21 cellular contexts compared by ENCODE assay signal in the genomic region with DNA sequence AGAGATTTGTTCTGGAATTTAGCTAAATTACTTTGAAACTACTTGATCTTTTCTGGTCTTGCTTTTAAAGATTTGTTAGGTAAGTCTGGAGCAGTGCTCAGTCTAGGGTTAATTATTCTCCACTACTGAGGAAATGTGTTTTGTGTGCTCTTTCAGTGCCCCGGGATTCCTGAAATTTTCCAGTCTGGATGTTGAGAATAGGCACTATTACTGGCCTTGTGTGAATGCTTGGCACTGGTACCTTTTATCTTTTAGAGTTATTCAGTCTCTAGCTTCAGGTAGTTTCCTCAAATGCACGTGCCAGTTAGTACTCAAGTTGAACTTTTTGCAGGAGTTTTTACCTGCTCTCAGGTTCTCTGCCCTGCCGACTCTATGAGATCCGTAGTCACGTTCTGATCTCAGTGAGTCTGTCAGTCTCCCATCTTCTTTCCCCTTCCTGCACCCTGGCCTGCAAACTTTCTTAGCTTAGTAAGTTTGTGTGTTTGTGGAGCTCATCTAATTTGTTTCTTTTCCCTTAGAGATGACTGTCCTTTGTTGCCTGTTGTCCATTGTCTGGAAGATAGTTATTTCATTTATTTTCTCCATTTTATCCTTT. TPM values are rescaled to one million over a fixed set of nuclear protein-coding genes. Genes with fewer than 3 reads are reported as not detected.
DNase-seq lines count a peak whose midpoint lies in the region; ATAC-seq and TF ChIP-seq lines count a peak whose summit lies in the region.
"Had no signal": no experiment of that assay in that cellular context is flagged by ENCODE, and none has a peak within 500 bp of the region (broad histone marks: within the 10 kb centered on the region; RNA-seq: fewer than 3 reads in every experiment).

No MANE protein-coding gene starts in this region.

- H3K27ac ChIP-seq in CD4-positive, CD25-positive, alpha-beta regulatory T cell (ENCODE audit: insufficient read depth, low read length, poor library complexity, severe bottlenecking), result no peak overlapping the region
- 0 out of 2 replicates have a peak overlapping the region, but pooled peaks have one; percentile 20 for H3K27ac ChIP-seq in HUES6 (ENCODE audit: low read depth, low read length)
- H3K27ac ChIP-seq in endodermal cell (ENCODE audit: low read depth, low read length), result peak overlapping the region; percentile 55
- H3K27ac ChIP-seq in mesenchymal stem cell (ENCODE audit: low read length, poor library complexity, severe bottlenecking), result peak overlapping the region; percentile 59
- H3K27ac ChIP-seq: adrenal gland, coronary artery, parathyroid adenoma, SJSA1, spleen, tibial nerve had no signal

- no peak for TF ChIP-seq CTCF in endodermal cell (conservative IDR thresholded peaks at IDR 0.05)

- H3K4me1 ChIP-seq in CD4-positive, CD25-positive, alpha-beta regulatory T cell (ENCODE audit: control insufficient read depth, insufficient read depth, low read length, poor library complexity, severe bottlenecking), result peaks cover 6% of the 10 kb centered on the region
- H3K4me1 ChIP-seq in HUES6 (ENCODE audit: control insufficient read depth, insufficient read depth, low read length), result peaks cover 23% of the 10 kb centered on the region
- H3K4me1 ChIP-seq in endodermal cell (ENCODE audit: control insufficient read depth, insufficient read depth, low read length), result no peaks in the 10 kb centered on the region
- peaks cover 4% of the 10 kb centered on the region for H3K4me1 ChIP-seq in mesenchymal stem cell (ENCODE audit: control insufficient read depth, insufficient read depth, low read depth, low read length)

- H4K91ac ChIP-seq in mesenchymal stem cell (ENCODE audit: low read length), result no peak overlapping the region

- no peaks in the 10 kb centered on the region for H3K36me3 ChIP-seq in CD4-positive, CD25-positive, alpha-beta regulatory T cell (ENCODE audit: control insufficient read depth, insufficient read depth, low read length)
- H3K36me3 ChIP-seq in HUES6 (ENCODE audit: control insufficient read depth, insufficient read depth, low read length) (no peaks in the 10 kb centered on the region), endodermal cell (ENCODE audit: control insufficient read depth, insufficient read depth, low read length) (no peaks in the 10 kb centered on the region), mesenchymal stem cell (ENCODE audit: control insufficient read depth in 1 of 2, insufficient read depth in 2 of 2, low read depth in 1 of 2, low read length in 2 of 2) (no peaks in the 10 kb centered on the region)
- H3K36me3 ChIP-seq: adrenal gland had no signal

- H3K27me3 ChIP-seq in CD4-positive, CD25-positive, alpha-beta regulatory T cell (ENCODE audit: control insufficient read depth, insufficient read depth, low read length), result no peaks in the 10 kb centered on the region
- H3K27me3 ChIP-seq in HUES6 (ENCODE audit: control insufficient read depth, insufficient read depth, low read length), result no peaks in the 10 kb centered on the region
- H3K27me3 ChIP-seq in endodermal cell (ENCODE audit: control insufficient read depth, insufficient read depth, low read length, poor library complexity, severe bottlenecking), result no peaks in the 10 kb centered on the region
- no peaks in the 10 kb centered on the region for H3K27me3 ChIP-seq in mesenchymal stem cell (ENCODE audit: control insufficient read depth in 1 of 2, insufficient read depth in 1 of 2, low read length in 2 of 2)
- H3K27me3 ChIP-seq: adrenal gland, SJSA1, spleen, tibial nerve had no signal

- no peak overlapping the region for H2BK120ac ChIP-seq in mesenchymal stem cell (ENCODE audit: low read depth, low read length)

- no peak overlapping the region for H2AFZ ChIP-seq in mesenchymal stem cell (ENCODE audit: low read depth, low read length)
- H2AFZ ChIP-seq: parathyroid adenoma had no signal

- H3K18ac ChIP-seq in mesenchymal stem cell (ENCODE audit: low read depth in 1 of 2, low read length in 2 of 2), result no peak overlapping the region

- H3K36me3 Mint-ChIP-seq in CD4-positive, CD25-positive, alpha-beta regulatory T cell, result peaks cover 23% of the 10 kb centered on the region
- peaks cover 21% of the 10 kb centered on the region for H3K36me3 Mint-ChIP-seq in endodermal cell (ENCODE audit: low read depth)

- H3K9me3 ChIP-seq in CD4-positive, CD25-positive, alpha-beta regulatory T cell (ENCODE audit: control insufficient read depth in 2 of 2, low read length in 2 of 2), result peaks cover 6 to 16% of the 10 kb centered on the region in 2 experiments
- H3K9me3 ChIP-seq in HUES6 (ENCODE audit: control insufficient read depth, insufficient read depth, low read depth, low read length) (peaks cover 6% of the 10 kb centered on the region; the same call in 1 of the 2 replicates), endodermal cell (ENCODE audit: control insufficient read depth, low read length) (peaks cover 24% of the 10 kb centered on the region), mesenchymal stem cell (ENCODE audit: control insufficient read depth, low read length) (peaks cover 35% of the 10 kb centered on the region)
- H3K9me3 ChIP-seq: SJSA1 had no signal

- H4K8ac ChIP-seq in mesenchymal stem cell (ENCODE audit: low read length), result no peak overlapping the region

- H3K4me3 ChIP-seq in CD4-positive, CD25-positive, alpha-beta regulatory T cell (ENCODE audit: low read depth, low read length), result no peak overlapping the region
- H3K4me3 ChIP-seq in HUES6 (ENCODE audit: low read depth, low read length) (no peak overlapping the region), endodermal cell (ENCODE audit: low read length) (no peak overlapping the region), mesenchymal stem cell (ENCODE audit: insufficient read depth in 1 of 2, low read depth in 1 of 2, low read length in 2 of 2) (no peak overlapping the region)
- H3K4me3 ChIP-seq: adrenal gland, coronary artery, SJSA1, spleen, tibial nerve had no signal

- peak overlapping the region; percentile 3 for H3K4me2 ChIP-seq in mesenchymal stem cell (ENCODE audit: low read length, poor library complexity, severe bottlenecking)

- H3K79me1 ChIP-seq in mesenchymal stem cell (replicated peaks; ENCODE audit: low read length, poor library complexity, severe bottlenecking), result no peaks in the 10 kb centered on the region

- H3K23ac ChIP-seq in mesenchymal stem cell (ENCODE audit: low read length in 2 of 2), result no peak overlapping the region

- no peak overlapping the region for H3K14ac ChIP-seq in mesenchymal stem cell (ENCODE audit: low read length in 2 of 2)

- no peaks in the 10 kb centered on the region for H3K27me3 Mint-ChIP-seq in CD4-positive, CD25-positive, alpha-beta regulatory T cell
- no peaks in the 10 kb centered on the region for H3K27me3 Mint-ChIP-seq in endodermal cell (ENCODE audit: insufficient read depth)
- H3K27me3 Mint-ChIP-seq: stimulated activated memory B cell treated with anti-CD40 and anti-IgM and Interleukin-4, amounts not matched to agents 10 μg/mL and 1 μg/mL and 100 μg/mL, for 72 hours had no signal

- no peak overlapping the region for H2BK12ac ChIP-seq in mesenchymal stem cell (ENCODE audit: low read length in 2 of 2)

- peaks cover 21 to 43% (median 30%) of the 10 kb centered on the region in 4 donors for H3K4me1 Mint-ChIP-seq in CD4-positive, CD25-positive, alpha-beta regulatory T cell
- peaks cover 23% of the 10 kb centered on the region for H3K4me1 Mint-ChIP-seq in endodermal cell

- H3K9ac ChIP-seq in HUES6 (ENCODE audit: low read length) (no peak overlapping the region), endodermal cell (ENCODE audit: extremely low read depth, low read length, poor library complexity, severe bottlenecking) (no peak overlapping the region), mesenchymal stem cell (ENCODE audit: low read length) (no peak overlapping the region)
- H3K9ac ChIP-seq: parathyroid adenoma had no signal

- peak overlapping the region in 2 of 3 donors; percentile 23 to 35 for H3K27ac Mint-ChIP-seq in CD4-positive, CD25-positive, alpha-beta regulatory T cell
- peak overlapping the region; percentile 75 for H3K27ac Mint-ChIP-seq in endodermal cell
- H3K27ac Mint-ChIP-seq: activated CD8-positive, alpha-beta T cell treated with anti-CD3 and anti-CD28 coated beads, Interleukin-2, amount 10 ng/mL, durations not matched to agents 7 days and 5 days; activated T-helper 1 cell treated with anti-CD3 and anti-CD28 coated beads, Interleukin-12 subunit alpha, Interleukin-12 subunit beta, Interleukin-2, Interleukin-4 antibody, amounts not matched to agents 30 ng/mL and 10 ng/mL and 1 ng/mL, durations not matched to agents 14 hours and 24 hours and 36 hours; stimulated activated memory B cell treated with anti-CD40 and anti-IgM and Interleukin-4, amounts not matched to agents 10 μg/mL and 1 μg/mL and 100 μg/mL, for 72 hours had no signal

- H3K4ac ChIP-seq in mesenchymal stem cell (ENCODE audit: low read depth in 1 of 2, low read length in 2 of 2), result no peak overlapping the region

- no peak overlapping the region for H2BK15ac ChIP-seq in mesenchymal stem cell (ENCODE audit: low read depth, poor library complexity, severe bottlenecking)

- WGBS in endodermal cell (ENCODE audit: insufficient coverage in 1 of 2, insufficient read length in 1 of 2), 2 experiments, result 35 to 58% methylated on average over 2 to 5 of the region's 5 CpGs
- 64% methylated on average over 4 of the region's 5 CpGs for WGBS in mesenchymal stem cell

- ATAC-seq in CD4-positive, CD25-positive, alpha-beta regulatory T cell (ENCODE audit: low read depth in 2 of 2), result no peak
- ATAC-seq: activated CD8-positive, alpha-beta T cell treated with anti-CD3 and anti-CD28 coated beads, Interleukin-2, amount 10 ng/mL, durations not matched to agents 7 days and 5 days; esophagus mucosa; stimulated activated memory B cell treated with anti-CD40 and anti-IgM and Interleukin-4, amounts not matched to agents 10 μg/mL and 1 μg/mL and 100 μg/mL, for 72 hours had no signal

- DNase-seq in CD4-positive, CD25-positive, alpha-beta regulatory T cell, result no peak
- DNase-seq in endodermal cell (no peak), mesenchymal stem cell (no peak), DMS79 treated with DMSO at 0.1 percent for 48 hours (lab: John Stamatoyannopoulos, UW) (no peak), T-helper 9 cell (no peak), putamen (ENCODE audit: low spot score) (no peak)
- DNase-seq in activated CD4-positive, CD25-positive, alpha-beta regulatory T cell (lab: John Stamatoyannopoulos, UW), result no peak
- DNase-seq: activated CD8-positive, alpha-beta T cell treated with anti-CD3 and anti-CD28 coated beads, Interleukin-2, amount 10 ng/mL, durations not matched to agents 7 days and 5 days; adrenal gland; GDM1; Karpas-422; NCI-H1436 treated with DMSO at 0.1 percent for 48 hours; spleen had no signal

- H2AK5ac ChIP-seq in mesenchymal stem cell (ENCODE audit: low read length, severe bottlenecking), result no peak overlapping the region

- H3K9me3 Mint-ChIP-seq in CD4-positive, CD25-positive, alpha-beta regulatory T cell, result peaks cover 0 to 17% (median 9%) of the 10 kb centered on the region in 7 donors
- H3K9me3 Mint-ChIP-seq in endodermal cell, result peaks cover 14% of the 10 kb centered on the region

- H3K4me3 Mint-ChIP-seq in CD4-positive, CD25-positive, alpha-beta regulatory T cell, result no peak overlapping the region
- H3K4me3 Mint-ChIP-seq in endodermal cell, result no peak overlapping the region
- H3K4me3 Mint-ChIP-seq: activated CD8-positive, alpha-beta T cell treated with anti-CD3 and anti-CD28 coated beads, Interleukin-2, amount 10 ng/mL, durations not matched to agents 7 days and 5 days; activated T-helper 1 cell treated with anti-CD3 and anti-CD28 coated beads, Interleukin-12 subunit alpha, Interleukin-12 subunit beta, Interleukin-2, Interleukin-4 antibody, amounts not matched to agents 30 ng/mL and 10 ng/mL and 1 ng/mL, durations not matched to agents 14 hours and 24 hours and 36 hours; stimulated activated memory B cell treated with anti-CD40 and anti-IgM and Interleukin-4, amounts not matched to agents 10 μg/mL and 1 μg/mL and 100 μg/mL, for 72 hours had no signal

- H2BK5ac ChIP-seq in mesenchymal stem cell (ENCODE audit: low read depth, low read length, poor library complexity, severe bottlenecking), result no peak overlapping the region

RNA-seq across cellular contexts. Expression of a gene that starts 39.5 kb away (rescaled TPM):
- 83.7 TPM for total RNA-seq in CD4-positive, CD25-positive, alpha-beta regulatory T cell
- 10 to 100 TPM; 45.7 to 71.6 (median 63.7) TPM for polyA plus RNA-seq in CD4-positive, CD25-positive, alpha-beta regulatory T cell
- total RNA-seq in endodermal cell, result 100 to 1,000 TPM; 103 to 121 TPM
- 385 TPM for polyA plus RNA-seq in endodermal cell (2013, experiment 1 of 2)
- 359 TPM for polyA plus RNA-seq in endodermal cell (2013, experiment 2 of 2)
- polyA plus RNA-seq in mesenchymal stem cell (2013, experiment 1 of 2), result 43.3 TPM
- polyA plus RNA-seq in mesenchymal stem cell (2013, experiment 2 of 2), result 41.8 TPM
